Comparison of ENCODE assay signal across 8 cellular contexts in the genomic region with DNA sequence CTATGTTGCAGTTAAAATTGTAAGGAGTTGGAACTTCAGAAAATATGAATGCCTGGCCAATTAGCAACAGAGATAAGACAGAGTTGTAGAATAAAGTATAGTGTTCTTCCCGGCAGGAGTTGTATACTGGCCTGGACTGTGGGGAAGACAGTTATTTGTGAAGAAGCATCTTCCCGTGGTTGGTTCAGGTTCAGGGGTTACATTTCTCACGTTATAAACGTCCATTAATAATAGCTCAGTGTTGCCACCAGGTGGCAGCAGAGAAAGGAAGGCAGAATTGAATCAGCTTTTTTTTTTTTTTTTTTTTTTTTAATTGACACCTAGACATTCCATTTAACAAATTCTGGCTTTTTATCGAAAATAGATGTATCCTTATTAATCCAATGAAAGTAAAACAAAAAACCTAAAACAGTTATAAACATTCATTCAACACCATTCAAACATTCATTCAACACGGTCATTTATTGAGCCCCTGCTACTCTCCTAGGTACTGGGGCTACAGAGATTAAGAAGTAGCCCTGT.
A peak's percentile ranks its signal among the peaks of the same experiment; 100 is the strongest.
DNase-seq lines count a peak whose midpoint lies in the region; ATAC-seq and TF ChIP-seq lines count a peak whose summit lies in the region.

No MANE protein-coding gene starts in this region.

- H3K18ac ChIP-seq in H9 (ENCODE audit: insufficient read length, low read depth, low read length), result no peak overlapping the region

- DNase-seq in Ammon's horn (ENCODE audit: low spot score) (peak; percentile 40), H9 (no peak), OCI-M1 (lab: John Stamatoyannopoulos, UW) (peak; percentile 58), fibroblast of villous mesenchyme (ENCODE audit: low read depth) (peak; percentile 97)
- DNase-seq in activated T-cell treated with anti-CD3 and anti-CD28 coated beads, Interleukin-2, amount 50 U/mL, for 72 hours, result peak; percentile 61 to 64

- ATAC-seq in activated T-cell treated with anti-CD3 and anti-CD28 coated beads, Interleukin-2, amount 50 U/mL, for 72 hours (replicated peaks in 1 of 2), result no peak
- ATAC-seq in HG03442 (IDR thresholded peaks at IDR 0.05; ENCODE audit: unreplicated experiment), result no peak
- ATAC-seq in GM18520 (IDR thresholded peaks at IDR 0.05; ENCODE audit: unreplicated experiment), result no peak

- no peak overlapping the region for H2AK5ac ChIP-seq in H9 (ENCODE audit: insufficient read length, low read length)

- H3K79me1 ChIP-seq in H9 (ENCODE audit: insufficient read depth, low read depth, low read length, poor library complexity, severe bottlenecking), result no peaks in the 10 kb centered on the region

- H3K36me3 Mint-ChIP-seq in H9 (ENCODE audit: insufficient read depth in 1 of 3, low read depth in 3 of 3), result no peaks in the 10 kb centered on the region; a peak in 1 of 7 replicates
- no peaks in the 10 kb centered on the region for H3K36me3 Mint-ChIP-seq in activated T-cell treated with anti-CD3 and anti-CD28 coated beads, Interleukin-2, amount 50 U/mL, for 72 hours (ENCODE audit: insufficient read depth in 2 of 2)

- H2BK120ac ChIP-seq in H9 (ENCODE audit: low read depth, low read length, poor library complexity, severe bottlenecking), result no peak overlapping the region

- H2AFZ ChIP-seq in H9 (ENCODE audit: low read length) (no peak overlapping the region), parathyroid adenoma (no peak overlapping the region)

- no CpG with 5 or more reads among the region's 6 CpGs for WGBS in H9 (ENCODE audit: extremely low coverage, insufficient read length, low lambda C conversion rate)

- no peak overlapping the region for H3K9ac ChIP-seq in H9 (ENCODE audit: extremely low read depth, insufficient read length, low read length)
- no peak overlapping the region for H3K9ac ChIP-seq in parathyroid adenoma

- no peaks in the 10 kb centered on the region for H4K20me1 ChIP-seq in H9 (ENCODE audit: control insufficient read depth, insufficient read depth, insufficient read length)

- no peak overlapping the region for H4K8ac ChIP-seq in H9 (replicated peaks; ENCODE audit: insufficient read length, low read depth, low read length)

- no peaks in the 10 kb centered on the region for H3K9me3 Mint-ChIP-seq in H9
- no peaks in the 10 kb centered on the region for H3K9me3 Mint-ChIP-seq in activated T-cell treated with anti-CD3 and anti-CD28 coated beads, Interleukin-2, amount 50 U/mL, for 72 hours

- H3K23me2 ChIP-seq in H9 (ENCODE audit: insufficient read length, low read depth, low read length, poor library complexity, severe bottlenecking), result no peaks in the 10 kb centered on the region

- no peak overlapping the region for H3K23ac ChIP-seq in H9 (ENCODE audit: insufficient read length, low read depth, low read length)

- H3K4me1 ChIP-seq in H9 (ENCODE audit: insufficient read depth, low read length), result no peaks in the 10 kb centered on the region
- no peaks in the 10 kb centered on the region for H3K4me1 ChIP-seq in parathyroid adenoma

- no peak overlapping the region for H3K4me3 ChIP-seq in fibroblast of villous mesenchyme (ENCODE audit: low read depth, low read length)
- no peak overlapping the region for H3K4me3 ChIP-seq in parathyroid adenoma (ENCODE audit: low read depth, low read length)

- H3K79me2 ChIP-seq in H9 (ENCODE audit: insufficient read depth, low read length) (no peaks in the 10 kb centered on the region), parathyroid adenoma (no peaks in the 10 kb centered on the region)

- H3K4me2 ChIP-seq in H9 (ENCODE audit: insufficient read depth, insufficient read length, low read length), result no peak overlapping the region
- H3K4me2 ChIP-seq in parathyroid adenoma (ENCODE audit: low read length), result no peak overlapping the region

- H3K4me1 Mint-ChIP-seq in H9, result no peaks in the 10 kb centered on the region
- peaks cover 4% of the 10 kb centered on the region for H3K4me1 Mint-ChIP-seq in activated T-cell treated with anti-CD3 and anti-CD28 coated beads, Interleukin-2, amount 50 U/mL, for 72 hours (ENCODE audit: low read depth)

- no peak overlapping the region for H2BK15ac ChIP-seq in H9 (ENCODE audit: low read depth, low read length)

- no peak overlapping the region for H3K4ac ChIP-seq in H9 (ENCODE audit: low read depth, low read length)

- H3K56ac ChIP-seq in H9 (ENCODE audit: insufficient read length, low read depth, low read length), result no peak overlapping the region

- no peak overlapping the region for H3K14ac ChIP-seq in H9 (ENCODE audit: insufficient read depth, low read length)

- H3K36me3 ChIP-seq in parathyroid adenoma (ENCODE audit: control insufficient read depth, insufficient read depth, low read length), result no peaks in the 10 kb centered on the region

- no peak overlapping the region for H3T11ph ChIP-seq in H9 (ENCODE audit: low read length)

- no peak overlapping the region for H3K4me3 Mint-ChIP-seq in H9
- no peak overlapping the region for H3K4me3 Mint-ChIP-seq in activated T-cell treated with anti-CD3 and anti-CD28 coated beads, Interleukin-2, amount 50 U/mL, for 72 hours

- TF ChIP-seq CTCF in H9 (conservative IDR thresholded peaks at IDR 0.05), result peak; percentile 81
- TF ChIP-seq CTCF in fibroblast of villous mesenchyme (IDR thresholded peaks at IDR 0.05; ENCODE audit: insufficient read depth, low read depth, low read length), result peak; percentile 67
- TF ChIP-seq CTCF in parathyroid adenoma (IDR thresholded peaks at IDR 0.05), result peak; percentile 58

- no peak overlapping the region for H4K91ac ChIP-seq in H9 (ENCODE audit: insufficient read length, low read depth, low read length)

- H3K27ac ChIP-seq in H9 (ENCODE audit: insufficient read length, low read depth, low read length) (no peak overlapping the region), parathyroid adenoma (no peak overlapping the region)

- no peak overlapping the region for H2BK5ac ChIP-seq in H9 (ENCODE audit: insufficient read length, low read length)

- no peak overlapping the region for H4K5ac ChIP-seq in H9 (ENCODE audit: insufficient read length, low read depth, low read length)

- no peaks in the 10 kb centered on the region for H3K27me3 ChIP-seq in H9 (ENCODE audit: insufficient read depth, low read length)
- no peaks in the 10 kb centered on the region for H3K27me3 ChIP-seq in parathyroid adenoma (ENCODE audit: control insufficient read depth, insufficient read depth, low read length)

- H3K27ac Mint-ChIP-seq in H9, result no peak overlapping the region
- no peak overlapping the region for H3K27ac Mint-ChIP-seq in activated T-cell treated with anti-CD3 and anti-CD28 coated beads, Interleukin-2, amount 50 U/mL, for 72 hours

- H3K9me3 ChIP-seq in H9 (ENCODE audit: control insufficient read depth, low read depth, low read length) (no peaks in the 10 kb centered on the region), parathyroid adenoma (ENCODE audit: control insufficient read depth, low read length) (no peaks in the 10 kb centered on the region)

- H3K27me3 Mint-ChIP-seq in H9 (ENCODE audit: low read depth), result no peaks in the 10 kb centered on the region
- H3K27me3 Mint-ChIP-seq in activated T-cell treated with anti-CD3 and anti-CD28 coated beads, Interleukin-2, amount 50 U/mL, for 72 hours (ENCODE audit: low read depth), result peaks cover 14% of the 10 kb centered on the region

- peak overlapping the region; percentile 37 for H2BK12ac ChIP-seq in H9 (ENCODE audit: insufficient read length, low read depth, low read length)

- H2BK20ac ChIP-seq in H9 (ENCODE audit: low read depth, low read length, poor library complexity, severe bottlenecking), result no peak overlapping the region
